8 cellular contexts compared by ENCODE assay signal in the genomic region with DNA sequence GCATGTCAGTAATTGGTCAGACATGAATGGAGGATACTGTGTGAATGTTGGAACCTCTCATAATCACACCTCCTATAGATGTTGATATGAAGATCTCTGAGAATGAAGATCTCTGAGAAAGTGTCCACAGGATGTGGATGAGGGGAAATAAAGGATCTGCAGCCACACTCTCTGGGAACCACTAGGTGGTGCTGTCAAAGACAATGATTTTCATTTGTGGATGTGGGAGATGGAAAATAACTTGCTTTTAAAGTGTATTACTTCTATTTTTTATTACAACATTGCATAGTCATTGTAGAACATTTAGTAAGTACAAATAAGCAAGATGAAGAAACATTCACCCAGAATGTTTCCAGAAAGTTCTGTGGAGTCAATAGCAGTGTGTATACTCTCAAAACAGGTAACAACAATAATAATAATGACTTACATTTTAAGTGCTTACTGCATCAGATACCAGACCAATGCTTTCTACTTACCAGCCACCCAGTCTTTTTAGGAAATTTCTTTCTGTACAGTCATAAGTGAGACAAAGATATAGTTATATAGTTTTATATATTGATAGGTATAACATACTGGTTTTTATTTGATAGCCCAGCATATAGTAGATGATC.
DNase-seq lines count a peak whose midpoint lies in the region; ATAC-seq and TF ChIP-seq lines count a peak whose summit lies in the region.

No MANE protein-coding gene starts in this region.

- H3K27me3 Mint-ChIP-seq in MCF 10A (ENCODE audit: insufficient read depth, unreplicated experiment) (peaks cover 36% of the 10 kb centered on the region), type B pancreatic cell (peaks cover 21% of the 10 kb centered on the region)

- POLR2A ChIA-PET in MCF 10A (lab: Yijun Ruan, JAX): no interaction called here

- no TSS peak for BruUV-seq in MCF 10A (replicated peaks; lab: Mats Ljungman, UMichigan)

- DNase-seq in MCF 10A (ENCODE audit: unreplicated experiment) (peak; percentile 35), breast epithelium (ENCODE audit: low spot score in 2 of 2) (no peak), NCI-H460 (ENCODE audit: extremely low read depth, low read depth) (peak; percentile 28), fibroblast of gingiva (ENCODE audit: low read depth) (peak; percentile 18), type B pancreatic cell (ENCODE audit: extremely low spot score, unreplicated experiment) (no peak), Ammon's horn (ENCODE audit: low spot score) (no peak), superior temporal gyrus (ENCODE audit: extremely low spot score) (no peak)

- H3K36me3 Mint-ChIP-seq in MCF 10A (ENCODE audit: insufficient read depth, unreplicated experiment) (no peaks in the 10 kb centered on the region), type B pancreatic cell (no peaks in the 10 kb centered on the region)

- no peaks in the 10 kb centered on the region for H3K4me1 ChIP-seq in breast epithelium

- intact Hi-C loops in MCF 10A (cut with micrococcal nuclease): loop anchor here (5.0 kb wide), 1 partner anchor 235 kb away; no protein-coding TSS in a partner anchor
- intact Hi-C loops in breast epithelium (cut with DNase I; ENCODE audit: low total_unique reads): no loop called here

- no peak for ATAC-seq in HG02642 (IDR thresholded peaks at IDR 0.05; ENCODE audit: poor library complexity, unreplicated experiment)

- H3K9me3 Mint-ChIP-seq in MCF 10A (ENCODE audit: unreplicated experiment): no peaks in the 10 kb centered on the region
- H3K9me3 Mint-ChIP-seq in type B pancreatic cell: no peaks in the 10 kb centered on the region

- CTCF ChIA-PET in MCF 10A (lab: Yijun Ruan, JAX): interaction anchor here (0.7 to 1.0 kb wide), 5 partner anchors 7 to 1913 kb away, joined by 3 read pairs; no protein-coding TSS in a partner anchor

- H3K4me1 Mint-ChIP-seq in MCF 10A (ENCODE audit: insufficient read depth, unreplicated experiment) (no peaks in the 10 kb centered on the region), type B pancreatic cell (ENCODE audit: unreplicated experiment) (no peaks in the 10 kb centered on the region)

- H3K27ac Mint-ChIP-seq in MCF 10A (ENCODE audit: low read depth, unreplicated experiment): no peak overlapping the region
- no peak overlapping the region for H3K27ac Mint-ChIP-seq in type B pancreatic cell

- no peak overlapping the region for H3K4me3 ChIP-seq in breast epithelium

- H3K27ac ChIP-seq in breast epithelium: no peak overlapping the region

- no peaks in the 10 kb centered on the region for H3K27me3 ChIP-seq in breast epithelium

- no peaks in the 10 kb centered on the region for H3K9me3 ChIP-seq in breast epithelium

- no peaks in the 10 kb centered on the region for H3K36me3 ChIP-seq in breast epithelium

- TF ChIP-seq POLR2A in breast epithelium (IDR thresholded peaks at IDR 0.05): no peak

- TF ChIP-seq CTCF in MCF 10A (IDR thresholded peaks at IDR 0.05; ENCODE audit: unreplicated experiment) (peak; percentile 69), breast epithelium (IDR thresholded peaks at IDR 0.05) (no peak), type B pancreatic cell (conservative IDR thresholded peaks at IDR 0.05) (peak; percentile 80)

- H3K4me3 Mint-ChIP-seq in MCF 10A (ENCODE audit: unreplicated experiment) (no peak overlapping the region), type B pancreatic cell (no peak overlapping the region)

Comparison
In these comparisons a context has a peak if more than half of its experiments do, and no peak if none do; other contexts are left out.
1. DNase-seq: peak in MCF 10A (single experiment), NCI-H460 (single experiment) and fibroblast of gingiva (single experiment); none in breast epithelium (0 of 2), type B pancreatic cell (single experiment), Ammon's horn (single experiment) and superior temporal gyrus (single experiment).
2. CTCF ChIP-seq: peak in MCF 10A (single experiment) and type B pancreatic cell (single experiment); none in breast epithelium (0 of 3).